Comparison of ENCODE assay signal across 3 cellular contexts in the genomic region with DNA sequence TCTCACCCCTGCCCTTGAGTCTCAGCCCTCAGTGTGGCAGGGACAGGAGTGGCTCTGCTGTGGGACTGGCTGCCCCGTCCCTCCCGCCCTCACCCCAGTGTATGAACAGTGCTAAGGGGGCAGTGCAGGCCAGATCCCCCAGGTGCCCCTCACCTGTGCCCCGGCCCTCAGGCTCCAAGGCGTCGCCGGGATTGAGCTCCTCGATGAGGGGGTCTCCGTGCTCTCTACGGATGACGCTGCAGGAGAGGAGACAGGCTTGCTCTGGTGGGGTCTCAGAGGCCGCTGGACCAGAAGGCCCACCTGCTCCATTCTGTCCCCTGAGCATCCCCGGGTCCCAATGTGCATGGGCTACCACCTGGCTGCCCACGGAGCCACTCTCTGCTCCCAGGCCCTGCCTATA. TPM values are rescaled to one million over a fixed set of nuclear protein-coding genes. Genes with fewer than 3 reads are reported as not detected.
"Had no signal": no experiment of that assay in that cellular context is flagged by ENCODE, and none has a peak within 500 bp of the region (broad histone marks: within the 10 kb centered on the region; RNA-seq: fewer than 3 reads in every experiment).

No MANE protein-coding gene starts in this region.

- DNase-seq: GDM1, GF-D8 had no signal

- H3K4me3 ChIP-seq: GM12878 had no signal

- ATAC-seq: GM12878 had no signal

RNA-seq across cellular contexts. Expression of a gene that starts 47.1 kb away (rescaled TPM):
- total RNA-seq: GM12878 had no signal
